In the genomic region with DNA sequence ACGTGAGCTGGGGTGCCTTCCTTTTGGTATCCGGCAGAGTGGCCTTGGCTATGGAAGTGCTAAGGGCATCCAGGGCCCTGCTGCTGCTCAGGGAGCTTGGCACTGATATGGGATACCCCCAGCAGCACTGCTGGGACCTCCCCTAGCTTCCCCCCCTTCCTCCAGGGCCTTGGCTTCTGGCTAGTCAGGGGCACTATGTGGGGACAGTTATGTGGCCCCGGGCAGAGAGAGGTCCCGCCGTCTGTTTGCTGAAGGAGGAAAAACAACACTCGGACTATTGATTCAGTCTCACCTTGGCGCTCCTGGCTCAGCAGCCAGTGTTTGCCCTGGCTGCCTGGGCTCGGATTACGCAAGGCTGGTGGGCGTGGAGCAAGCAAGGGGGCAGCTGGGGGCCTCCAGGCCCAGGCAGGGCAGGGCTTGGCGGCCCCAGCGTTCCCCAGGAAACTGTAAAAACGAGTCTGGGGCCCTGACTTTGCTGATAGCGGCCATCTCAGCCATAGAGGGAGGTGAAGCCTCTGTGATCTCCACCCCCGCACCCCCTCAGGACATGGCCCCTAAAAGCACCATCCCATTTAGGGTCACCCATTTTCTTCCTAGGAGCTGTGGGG, we compare ENCODE assay signal across 1 cellular context.
TF ChIP-seq lines count a peak whose summit lies in the region.

No MANE protein-coding gene starts in this region.

TF ChIP-seq in HepG2, 621 proteins besides CTCF, POLR2A, EP300 and RAD21 (continued from another document and continues in another):
- TF ChIP-seq PRPF4 (IDR thresholded peaks at IDR 0.05; ENCODE audit: low read depth, low read length, poor library complexity, severe bottlenecking) (no peak), PITX1 (CRISPR knock-in tag; IDR thresholded peaks at IDR 0.05) (peak; percentile 96), SRSF4 (IDR thresholded peaks at IDR 0.05; ENCODE audit: low read depth, low read length, poor library complexity, severe bottlenecking) (no peak), ZFYVE20 (CRISPR knock-in tag; IDR thresholded peaks at IDR 0.05; ENCODE audit: borderline replicate concordance, low read depth) (no peak; the same call in 1 of the 2 replicates), ISL2 (CRISPR knock-in tag; IDR thresholded peaks at IDR 0.05) (peak; percentile 95), SKI (IDR thresholded peaks at IDR 0.05; ENCODE audit: partially characterized antibody) (peak; percentile 100), ZNF724P (CRISPR knock-in tag; IDR thresholded peaks at IDR 0.05; ENCODE audit: borderline replicate concordance) (peak; percentile 97), ZNF263 (CRISPR knock-in tag; IDR thresholded peaks at IDR 0.05) (peak; percentile 65), SUZ12 (IDR thresholded peaks at IDR 0.05; ENCODE audit: low read depth, low read length) (no peak), ETV6 (CRISPR knock-in tag; conservative IDR thresholded peaks at IDR 0.05) (peak; percentile 93), ZFP36L1 (CRISPR knock-in tag; IDR thresholded peaks at IDR 0.05) (peak; percentile 85; the same call in 1 of the 2 replicates), ZFY (CRISPR knock-in tag; IDR thresholded peaks at IDR 0.05) (peak; percentile 77), ZFP37 (CRISPR knock-in tag; IDR thresholded peaks at IDR 0.05; ENCODE audit: borderline replicate concordance) (0 out of 2 replicates have a peak, but pooled peaks have one; percentile 26), POLR2AphosphoS5 (IDR thresholded peaks at IDR 0.05; ENCODE audit: low read depth, low read length) (no peak), ZNF484 (CRISPR knock-in tag; IDR thresholded peaks at IDR 0.05; ENCODE audit: borderline replicate concordance, low read depth) (no peak), PAWR (CRISPR knock-in tag; IDR thresholded peaks at IDR 0.05; ENCODE audit: borderline replicate concordance) (no peak), ZNF780A (CRISPR knock-in tag; IDR thresholded peaks at IDR 0.05) (peak; percentile 86; the same call in 1 of the 2 replicates), TBP (CRISPR knock-in tag; IDR thresholded peaks at IDR 0.05) (no peak), MAF1 (CRISPR knock-in tag; IDR thresholded peaks at IDR 0.05; ENCODE audit: borderline replicate concordance) (no peak), ZNF616 (CRISPR knock-in tag; IDR thresholded peaks at IDR 0.05; ENCODE audit: low read depth) (no peak), TGIF2 (CRISPR knock-in tag; IDR thresholded peaks at IDR 0.05) (peak; percentile 91), ZSCAN29 (CRISPR knock-in tag; conservative IDR thresholded peaks at IDR 0.05) (peak; percentile 96), ELF3 (CRISPR knock-in tag; IDR thresholded peaks at IDR 0.05) (peak; percentile 94), ZNF230 (CRISPR knock-in tag; IDR thresholded peaks at IDR 0.05) (peak; percentile 96; the same call in 1 of the 2 replicates), NFRKB (IDR thresholded peaks at IDR 0.05) (no peak), SCMH1 (CRISPR knock-in tag; IDR thresholded peaks at IDR 0.05; ENCODE audit: borderline replicate concordance) (no peak), NFE2 (CRISPR knock-in tag; IDR thresholded peaks at IDR 0.05) (no peak), ZNF367 (CRISPR knock-in tag; IDR thresholded peaks at IDR 0.05; ENCODE audit: borderline replicate concordance) (no peak), ZFP62 (CRISPR knock-in tag; IDR thresholded peaks at IDR 0.05) (no peak), ZNF329 (CRISPR knock-in tag; IDR thresholded peaks at IDR 0.05; ENCODE audit: low read depth) (peak; percentile 86), ZFX (CRISPR knock-in tag; IDR thresholded peaks at IDR 0.05; ENCODE audit: low read depth) (peak; percentile 90), HNRNPL (IDR thresholded peaks at IDR 0.05; ENCODE audit: low read depth, low read length) (peak; percentile 96), SOX6 (IDR thresholded peaks at IDR 0.05) (no peak), SOX6 (CRISPR knock-in tag; IDR thresholded peaks at IDR 0.05) (peak; percentile 99), HIVEP1 (CRISPR knock-in tag; IDR thresholded peaks at IDR 0.05) (peak; percentile 98), ZNF225 (CRISPR knock-in tag; IDR thresholded peaks at IDR 0.05) (peak; percentile 60; the same call in 1 of the 2 replicates), TAF1 (CRISPR knock-in tag; IDR thresholded peaks at IDR 0.05) (peak; percentile 22; the same call in 1 of the 2 replicates)
- TF ChIP-seq, protein P1, sequence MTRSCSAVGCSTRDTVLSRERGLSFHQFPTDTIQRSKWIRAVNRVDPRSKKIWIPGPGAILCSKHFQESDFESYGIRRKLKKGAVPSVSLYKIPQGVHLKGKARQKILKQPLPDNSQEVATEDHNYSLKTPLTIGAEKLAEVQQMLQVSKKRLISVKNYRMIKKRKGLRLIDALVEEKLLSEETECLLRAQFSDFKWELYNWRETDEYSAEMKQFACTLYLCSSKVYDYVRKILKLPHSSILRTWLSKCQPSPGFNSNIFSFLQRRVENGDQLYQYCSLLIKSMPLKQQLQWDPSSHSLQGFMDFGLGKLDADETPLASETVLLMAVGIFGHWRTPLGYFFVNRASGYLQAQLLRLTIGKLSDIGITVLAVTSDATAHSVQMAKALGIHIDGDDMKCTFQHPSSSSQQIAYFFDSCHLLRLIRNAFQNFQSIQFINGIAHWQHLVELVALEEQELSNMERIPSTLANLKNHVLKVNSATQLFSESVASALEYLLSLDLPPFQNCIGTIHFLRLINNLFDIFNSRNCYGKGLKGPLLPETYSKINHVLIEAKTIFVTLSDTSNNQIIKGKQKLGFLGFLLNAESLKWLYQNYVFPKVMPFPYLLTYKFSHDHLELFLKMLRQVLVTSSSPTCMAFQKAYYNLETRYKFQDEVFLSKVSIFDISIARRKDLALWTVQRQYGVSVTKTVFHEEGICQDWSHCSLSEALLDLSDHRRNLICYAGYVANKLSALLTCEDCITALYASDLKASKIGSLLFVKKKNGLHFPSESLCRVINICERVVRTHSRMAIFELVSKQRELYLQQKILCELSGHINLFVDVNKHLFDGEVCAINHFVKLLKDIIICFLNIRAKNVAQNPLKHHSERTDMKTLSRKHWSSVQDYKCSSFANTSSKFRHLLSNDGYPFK (CRISPR knock-in tag; IDR thresholded peaks at IDR 0.05; ENCODE audit: borderline replicate concordance) = peak; percentile 82; the same call in 1 of the 2 replicates
- TF ChIP-seq, protein P2, sequence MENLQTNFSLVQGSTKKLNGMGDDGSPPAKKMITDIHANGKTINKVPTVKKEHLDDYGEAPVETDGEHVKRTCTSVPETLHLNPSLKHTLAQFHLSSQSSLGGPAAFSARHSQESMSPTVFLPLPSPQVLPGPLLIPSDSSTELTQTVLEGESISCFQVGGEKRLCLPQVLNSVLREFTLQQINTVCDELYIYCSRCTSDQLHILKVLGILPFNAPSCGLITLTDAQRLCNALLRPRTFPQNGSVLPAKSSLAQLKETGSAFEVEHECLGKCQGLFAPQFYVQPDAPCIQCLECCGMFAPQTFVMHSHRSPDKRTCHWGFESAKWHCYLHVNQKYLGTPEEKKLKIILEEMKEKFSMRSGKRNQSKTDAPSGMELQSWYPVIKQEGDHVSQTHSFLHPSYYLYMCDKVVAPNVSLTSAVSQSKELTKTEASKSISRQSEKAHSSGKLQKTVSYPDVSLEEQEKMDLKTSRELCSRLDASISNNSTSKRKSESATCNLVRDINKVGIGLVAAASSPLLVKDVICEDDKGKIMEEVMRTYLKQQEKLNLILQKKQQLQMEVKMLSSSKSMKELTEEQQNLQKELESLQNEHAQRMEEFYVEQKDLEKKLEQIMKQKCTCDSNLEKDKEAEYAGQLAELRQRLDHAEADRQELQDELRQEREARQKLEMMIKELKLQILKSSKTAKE (CRISPR knock-in tag; IDR thresholded peaks at IDR 0.05; ENCODE audit: borderline replicate concordance) = peak; percentile 100
- TF ChIP-seq, protein P3, sequence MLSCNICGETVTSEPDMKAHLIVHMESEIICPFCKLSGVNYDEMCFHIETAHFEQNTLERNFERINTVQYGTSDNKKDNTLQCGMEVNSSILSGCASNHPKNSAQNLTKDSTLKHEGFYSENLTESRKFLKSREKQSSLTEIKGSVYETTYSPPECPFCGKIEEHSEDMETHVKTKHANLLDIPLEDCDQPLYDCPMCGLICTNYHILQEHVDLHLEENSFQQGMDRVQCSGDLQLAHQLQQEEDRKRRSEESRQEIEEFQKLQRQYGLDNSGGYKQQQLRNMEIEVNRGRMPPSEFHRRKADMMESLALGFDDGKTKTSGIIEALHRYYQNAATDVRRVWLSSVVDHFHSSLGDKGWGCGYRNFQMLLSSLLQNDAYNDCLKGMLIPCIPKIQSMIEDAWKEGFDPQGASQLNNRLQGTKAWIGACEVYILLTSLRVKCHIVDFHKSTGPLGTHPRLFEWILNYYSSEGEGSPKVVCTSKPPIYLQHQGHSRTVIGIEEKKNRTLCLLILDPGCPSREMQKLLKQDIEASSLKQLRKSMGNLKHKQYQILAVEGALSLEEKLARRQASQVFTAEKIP (CRISPR knock-in tag; IDR thresholded peaks at IDR 0.05; ENCODE audit: borderline replicate concordance) = no peak
- TF ChIP-seq, protein P4, sequence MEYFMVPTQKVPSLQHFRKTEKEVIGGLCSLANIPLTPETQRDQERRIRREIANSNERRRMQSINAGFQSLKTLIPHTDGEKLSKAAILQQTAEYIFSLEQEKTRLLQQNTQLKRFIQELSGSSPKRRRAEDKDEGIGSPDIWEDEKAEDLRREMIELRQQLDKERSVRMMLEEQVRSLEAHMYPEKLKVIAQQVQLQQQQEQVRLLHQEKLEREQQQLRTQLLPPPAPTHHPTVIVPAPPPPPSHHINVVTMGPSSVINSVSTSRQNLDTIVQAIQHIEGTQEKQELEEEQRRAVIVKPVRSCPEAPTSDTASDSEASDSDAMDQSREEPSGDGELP (IDR thresholded peaks at IDR 0.05; ENCODE audit: borderline replicate concordance, low read depth) = peak; percentile 88; the same call in 1 of the 2 replicates
- TF ChIP-seq, protein P5, sequence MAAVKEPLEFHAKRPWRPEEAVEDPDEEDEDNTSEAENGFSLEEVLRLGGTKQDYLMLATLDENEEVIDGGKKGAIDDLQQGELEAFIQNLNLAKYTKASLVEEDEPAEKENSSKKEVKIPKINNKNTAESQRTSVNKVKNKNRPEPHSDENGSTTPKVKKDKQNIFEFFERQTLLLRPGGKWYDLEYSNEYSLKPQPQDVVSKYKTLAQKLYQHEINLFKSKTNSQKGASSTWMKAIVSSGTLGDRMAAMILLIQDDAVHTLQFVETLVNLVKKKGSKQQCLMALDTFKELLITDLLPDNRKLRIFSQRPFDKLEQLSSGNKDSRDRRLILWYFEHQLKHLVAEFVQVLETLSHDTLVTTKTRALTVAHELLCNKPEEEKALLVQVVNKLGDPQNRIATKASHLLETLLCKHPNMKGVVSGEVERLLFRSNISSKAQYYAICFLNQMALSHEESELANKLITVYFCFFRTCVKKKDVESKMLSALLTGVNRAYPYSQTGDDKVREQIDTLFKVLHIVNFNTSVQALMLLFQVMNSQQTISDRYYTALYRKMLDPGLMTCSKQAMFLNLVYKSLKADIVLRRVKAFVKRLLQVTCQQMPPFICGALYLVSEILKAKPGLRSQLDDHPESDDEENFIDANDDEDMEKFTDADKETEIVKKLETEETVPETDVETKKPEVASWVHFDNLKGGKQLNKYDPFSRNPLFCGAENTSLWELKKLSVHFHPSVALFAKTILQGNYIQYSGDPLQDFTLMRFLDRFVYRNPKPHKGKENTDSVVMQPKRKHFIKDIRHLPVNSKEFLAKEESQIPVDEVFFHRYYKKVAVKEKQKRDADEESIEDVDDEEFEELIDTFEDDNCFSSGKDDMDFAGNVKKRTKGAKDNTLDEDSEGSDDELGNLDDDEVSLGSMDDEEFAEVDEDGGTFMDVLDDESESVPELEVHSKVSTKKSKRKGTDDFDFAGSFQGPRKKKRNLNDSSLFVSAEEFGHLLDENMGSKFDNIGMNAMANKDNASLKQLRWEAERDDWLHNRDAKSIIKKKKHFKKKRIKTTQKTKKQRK (IDR thresholded peaks at IDR 0.05; ENCODE audit: low read length) = no peak
- TF ChIP-seq, protein P6, sequence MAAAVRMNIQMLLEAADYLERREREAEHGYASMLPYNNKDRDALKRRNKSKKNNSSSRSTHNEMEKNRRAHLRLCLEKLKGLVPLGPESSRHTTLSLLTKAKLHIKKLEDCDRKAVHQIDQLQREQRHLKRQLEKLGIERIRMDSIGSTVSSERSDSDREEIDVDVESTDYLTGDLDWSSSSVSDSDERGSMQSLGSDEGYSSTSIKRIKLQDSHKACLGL (CRISPR knock-in tag; IDR thresholded peaks at IDR 0.05) = no peak
- TF ChIP-seq, protein P7, sequence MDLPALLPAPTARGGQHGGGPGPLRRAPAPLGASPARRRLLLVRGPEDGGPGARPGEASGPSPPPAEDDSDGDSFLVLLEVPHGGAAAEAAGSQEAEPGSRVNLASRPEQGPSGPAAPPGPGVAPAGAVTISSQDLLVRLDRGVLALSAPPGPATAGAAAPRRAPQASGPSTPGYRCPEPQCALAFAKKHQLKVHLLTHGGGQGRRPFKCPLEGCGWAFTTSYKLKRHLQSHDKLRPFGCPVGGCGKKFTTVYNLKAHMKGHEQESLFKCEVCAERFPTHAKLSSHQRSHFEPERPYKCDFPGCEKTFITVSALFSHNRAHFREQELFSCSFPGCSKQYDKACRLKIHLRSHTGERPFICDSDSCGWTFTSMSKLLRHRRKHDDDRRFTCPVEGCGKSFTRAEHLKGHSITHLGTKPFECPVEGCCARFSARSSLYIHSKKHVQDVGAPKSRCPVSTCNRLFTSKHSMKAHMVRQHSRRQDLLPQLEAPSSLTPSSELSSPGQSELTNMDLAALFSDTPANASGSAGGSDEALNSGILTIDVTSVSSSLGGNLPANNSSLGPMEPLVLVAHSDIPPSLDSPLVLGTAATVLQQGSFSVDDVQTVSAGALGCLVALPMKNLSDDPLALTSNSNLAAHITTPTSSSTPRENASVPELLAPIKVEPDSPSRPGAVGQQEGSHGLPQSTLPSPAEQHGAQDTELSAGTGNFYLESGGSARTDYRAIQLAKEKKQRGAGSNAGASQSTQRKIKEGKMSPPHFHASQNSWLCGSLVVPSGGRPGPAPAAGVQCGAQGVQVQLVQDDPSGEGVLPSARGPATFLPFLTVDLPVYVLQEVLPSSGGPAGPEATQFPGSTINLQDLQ (CRISPR knock-in tag; IDR thresholded peaks at IDR 0.05) = peak; percentile 83; the same call in 1 of the 2 replicates
- TF ChIP-seq, protein P8, sequence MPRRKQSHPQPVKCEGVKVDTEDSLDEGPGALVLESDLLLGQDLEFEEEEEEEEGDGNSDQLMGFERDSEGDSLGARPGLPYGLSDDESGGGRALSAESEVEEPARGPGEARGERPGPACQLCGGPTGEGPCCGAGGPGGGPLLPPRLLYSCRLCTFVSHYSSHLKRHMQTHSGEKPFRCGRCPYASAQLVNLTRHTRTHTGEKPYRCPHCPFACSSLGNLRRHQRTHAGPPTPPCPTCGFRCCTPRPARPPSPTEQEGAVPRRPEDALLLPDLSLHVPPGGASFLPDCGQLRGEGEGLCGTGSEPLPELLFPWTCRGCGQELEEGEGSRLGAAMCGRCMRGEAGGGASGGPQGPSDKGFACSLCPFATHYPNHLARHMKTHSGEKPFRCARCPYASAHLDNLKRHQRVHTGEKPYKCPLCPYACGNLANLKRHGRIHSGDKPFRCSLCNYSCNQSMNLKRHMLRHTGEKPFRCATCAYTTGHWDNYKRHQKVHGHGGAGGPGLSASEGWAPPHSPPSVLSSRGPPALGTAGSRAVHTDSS (CRISPR knock-in tag; conservative IDR thresholded peaks at IDR 0.05) = no peak
